Comparison of ENCODE assay signal across 24 cellular contexts in genomic region chr5:64526709-64527439, GRCh38. TPM values are rescaled to one million over a fixed set of nuclear protein-coding genes. Genes with fewer than 3 reads are reported as not detected.
"Had no signal": no experiment of that assay in that cellular context is flagged by ENCODE, and none has a peak within 500 bp of the region (broad histone marks: within the 10 kb centered on the region; RNA-seq: fewer than 3 reads in every experiment).

No MANE protein-coding gene starts in this region.

- H2AFZ ChIP-seq: PC-9 had no signal

- ATAC-seq: activated T-cell treated with anti-CD3 and anti-CD28 coated beads, Interleukin-2, amount 50 U/mL, for 72 hours; T-helper 17 cell had no signal

- H3K27ac Mint-ChIP-seq: activated B cell treated with CpG ODN at 0.5 μM for 24 hours; activated CD4-positive, alpha-beta memory T cell treated with anti-CD3 and anti-CD28 coated beads, Interleukin-2, amount 10 ng/mL, durations not matched to agents 7 days and 5 days; activated naive CD8-positive, alpha-beta T cell treated with anti-CD3 and anti-CD28 coated beads, Interleukin-2, amount 10 ng/mL, durations not matched to agents 7 days and 5 days; activated T-cell treated with anti-CD3 and anti-CD28 coated beads, Interleukin-2, amount 50 U/mL, for 72 hours; activated T-helper 2 cell treated with anti-CD3 and anti-CD28 coated beads, Interferon-gamma antibody, Interleukin-2, Interleukin-4, amounts not matched to agents 10 μg/mL and 5 μg/mL and 100 μg/mL, durations not matched to agents 14 hours and 24 hours and 36 hours; T-helper 17 cell had no signal

- H3K27me3 Mint-ChIP-seq: activated CD4-positive, alpha-beta memory T cell treated with anti-CD3 and anti-CD28 coated beads, Interleukin-2, amount 10 ng/mL, durations not matched to agents 7 days and 5 days; activated naive CD8-positive, alpha-beta T cell treated with anti-CD3 and anti-CD28 coated beads, Interleukin-2, amount 10 ng/mL, durations not matched to agents 7 days and 5 days had no signal

- H3K4me3 Mint-ChIP-seq: activated B cell treated with CpG ODN at 0.5 μM for 24 hours; activated CD4-positive, alpha-beta memory T cell treated with anti-CD3 and anti-CD28 coated beads, Interleukin-2, amount 10 ng/mL, durations not matched to agents 7 days and 5 days; activated naive CD8-positive, alpha-beta T cell treated with anti-CD3 and anti-CD28 coated beads, Interleukin-2, amount 10 ng/mL, durations not matched to agents 7 days and 5 days; activated T-cell treated with anti-CD3 and anti-CD28 coated beads, Interleukin-2, amount 50 U/mL, for 72 hours; T-helper 17 cell had no signal

- DNase-seq: activated B cell treated with CpG ODN at 0.5 μM for 24 hours; activated CD4-positive, alpha-beta memory T cell treated with anti-CD3 and anti-CD28 coated beads, Interleukin-2, amount 10 ng/mL, durations not matched to agents 7 days and 5 days; activated CD4-positive, alpha-beta T cell treated with anti-CD3 and anti-CD28 coated beads for 1 hour; activated CD4-positive, alpha-beta T cell treated with anti-CD3 and anti-CD28 coated beads, Interleukin-2, amount 50 U/mL, for 1 hour; activated CD8-positive, alpha-beta memory T cell treated with anti-CD3 and anti-CD28 coated beads, Interleukin-2, amount 50 U/mL, for 4 hours; activated gamma-delta T cell treated with Interleukin-2 at 50 U/mL for 16 hours; activated naive CD4-positive, alpha-beta T cell treated with anti-CD3 and anti-CD28 coated beads, Interleukin-2, amount 50 U/mL, for 16 hours; activated naive CD8-positive, alpha-beta T cell treated with anti-CD3 and anti-CD28 coated beads, Interleukin-2, amount 10 ng/mL, durations not matched to agents 7 days and 5 days; activated T-cell treated with anti-CD3 and anti-CD28 coated beads, Interleukin-2, amount 50 U/mL, for 72 hours; adrenal gland; anterior cingulate cortex; cerebellar nuclear complex; IMR-90; Kasumi-1; KBM-7; NCI-H1930; NCI-H226; NCI-H510A treated with DMSO at 0.1 percent for 48 hours; NCI-H774; PC-9; SIG-M5; T-helper 17 cell; T-helper 9 cell had no signal

- H3K36me3 ChIP-seq: adrenal gland had no signal

- H3K9me3 Mint-ChIP-seq: activated B cell treated with CpG ODN at 0.5 μM for 24 hours; activated CD4-positive, alpha-beta memory T cell treated with anti-CD3 and anti-CD28 coated beads, Interleukin-2, amount 10 ng/mL, durations not matched to agents 7 days and 5 days; activated naive CD8-positive, alpha-beta T cell treated with anti-CD3 and anti-CD28 coated beads, Interleukin-2, amount 10 ng/mL, durations not matched to agents 7 days and 5 days; activated T-cell treated with anti-CD3 and anti-CD28 coated beads, Interleukin-2, amount 50 U/mL, for 72 hours; activated T-helper 2 cell treated with anti-CD3 and anti-CD28 coated beads, Interferon-gamma antibody, Interleukin-2, Interleukin-4, amounts not matched to agents 10 μg/mL and 5 μg/mL and 100 μg/mL, durations not matched to agents 14 hours and 24 hours and 36 hours had no signal

- H3K4me3 ChIP-seq: adrenal gland, PC-9 had no signal

- H3K4me2 ChIP-seq: PC-9 had no signal

- H3K27me3 ChIP-seq: adrenal gland had no signal

- H3K27ac ChIP-seq: adrenal gland, PC-9 had no signal

- H3K4me1 Mint-ChIP-seq: activated B cell treated with CpG ODN at 0.5 μM for 24 hours; activated CD4-positive, alpha-beta memory T cell treated with anti-CD3 and anti-CD28 coated beads, Interleukin-2, amount 10 ng/mL, durations not matched to agents 7 days and 5 days; activated naive CD8-positive, alpha-beta T cell treated with anti-CD3 and anti-CD28 coated beads, Interleukin-2, amount 10 ng/mL, durations not matched to agents 7 days and 5 days; T-helper 17 cell had no signal

- H3K36me3 Mint-ChIP-seq: activated naive CD8-positive, alpha-beta T cell treated with anti-CD3 and anti-CD28 coated beads, Interleukin-2, amount 10 ng/mL, durations not matched to agents 7 days and 5 days had no signal

- H3K9me3 ChIP-seq: adrenal gland had no signal

RNA-seq across cellular contexts. Expression of gene RGS7BP, which starts 21.1 kb away (rescaled TPM):
- total RNA-seq: activated B cell treated with CpG ODN at 0.5 μM for 24 hours; activated CD4-positive, alpha-beta memory T cell treated with anti-CD3 and anti-CD28 coated beads, Interleukin-2, amount 10 ng/mL, durations not matched to agents 7 days and 5 days; activated naive CD8-positive, alpha-beta T cell treated with anti-CD3 and anti-CD28 coated beads, Interleukin-2, amount 10 ng/mL, durations not matched to agents 7 days and 5 days; activated T-cell treated with anti-CD3 and anti-CD28 coated beads, Interleukin-2, amount 50 U/mL, for 72 hours; activated T-helper 2 cell treated with anti-CD3 and anti-CD28 coated beads, Interferon-gamma antibody, Interleukin-2, Interleukin-4, amounts not matched to agents 10 μg/mL and 5 μg/mL and 100 μg/mL, durations not matched to agents 14 hours and 24 hours and 36 hours; IMR-90; PC-9; T-helper 17 cell had no signal
